Comparison of ENCODE assay signal across 22 cellular contexts in the genomic region with DNA sequence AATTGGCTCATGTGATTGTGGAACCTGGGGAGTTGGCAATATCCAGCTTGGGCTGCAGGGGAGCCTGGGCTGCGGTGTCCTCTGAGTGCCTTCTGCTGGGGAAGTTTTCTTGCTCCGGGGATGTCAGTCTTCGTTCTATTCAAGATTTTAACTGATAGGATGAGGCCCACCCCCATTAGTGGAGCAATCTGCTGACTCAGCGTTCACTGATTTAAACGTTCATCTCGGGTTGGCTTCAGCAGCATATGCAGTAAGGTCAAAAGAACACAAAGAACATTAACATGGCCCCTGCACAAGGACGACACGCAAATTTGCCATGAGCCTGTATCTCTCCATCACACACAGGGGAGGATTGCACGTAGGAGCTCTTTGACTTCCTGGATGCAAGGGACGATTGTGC.
DNase-seq lines count a peak whose midpoint lies in the region; ATAC-seq, FAIRE-seq and TF ChIP-seq lines count a peak whose summit lies in the region.
"Had no signal": no experiment of that assay in that cellular context is flagged by ENCODE, and none has a peak within 500 bp of the region (broad histone marks: within the 10 kb centered on the region; RNA-seq: fewer than 3 reads in every experiment).

No MANE protein-coding gene starts in this region.

- no peak overlapping the region for H2BK5ac ChIP-seq in IMR-90 (ENCODE audit: low read depth, low read length, poor library complexity, severe bottlenecking)

- POLR2A ChIA-PET in HepG2 (lab: Yijun Ruan, JAX): no interaction called here
- POLR2A ChIA-PET in IMR-90 (lab: Charles Lee; ENCODE audit: unreplicated experiment): no interaction called here
- POLR2A ChIA-PET in K562 (lab: Yijun Ruan, JAX): no interaction called here

- no peak overlapping the region for H2BK120ac ChIP-seq in IMR-90 (ENCODE audit: low read depth, low read length)

- no peak overlapping the region for H4K8ac ChIP-seq in IMR-90 (ENCODE audit: low read depth in 2 of 2, low read length in 2 of 2)

- TF ChIP-seq CTCF in HepG2 (CRISPR knock-in tag; IDR thresholded peaks at IDR 0.05): no peak
- TF ChIP-seq CTCF in right lobe of liver (IDR thresholded peaks at IDR 0.05): no peak
- TF ChIP-seq CTCF in IMR-90 (conservative IDR thresholded peaks at IDR 0.05; ENCODE audit: low read depth, low read length): no peak
- TF ChIP-seq CTCF in K562 (IDR thresholded peaks at IDR 0.05 in 2 of 3, conservative IDR thresholded peaks at IDR 0.05 in 1 of 3; ENCODE audit: insufficient read depth in 2 of 3, low read depth in 1 of 3, low read length in 3 of 3): no peak
- TF ChIP-seq CTCF in esophagus muscularis mucosa (IDR thresholded peaks at IDR 0.05): no peak
- TF ChIP-seq CTCF in gastrocnemius medialis (IDR thresholded peaks at IDR 0.05 in 4 of 5, conservative IDR thresholded peaks at IDR 0.05 in 1 of 5): no peak

- H3K4me1 ChIP-seq in HepG2 (ENCODE audit: insufficient read depth, low read length): no peaks in the 10 kb centered on the region
- no peaks in the 10 kb centered on the region for H3K4me1 ChIP-seq in right lobe of liver
- H3K4me1 ChIP-seq in IMR-90 (ENCODE audit: control insufficient read depth, insufficient read depth, low read length): no peaks in the 10 kb centered on the region
- no peaks in the 10 kb centered on the region for H3K4me1 ChIP-seq in K562 (replicated peaks in 1 of 2; ENCODE audit: control insufficient read depth in 2 of 2, insufficient read depth in 2 of 2, low read length in 2 of 2)
- no peaks in the 10 kb centered on the region for H3K4me1 ChIP-seq in esophagus muscularis mucosa
- H3K4me1 ChIP-seq in gastrocnemius medialis: no peaks in the 10 kb centered on the region
- H3K4me1 ChIP-seq: BLaER1 treated with 17β-estradiol and CSF1 and Interleukin-3, amounts not matched to agents 10 nM and 100 nM; Caco-2 had no signal

- H3K79me1 ChIP-seq in IMR-90 (ENCODE audit: low read depth in 1 of 2, low read length in 2 of 2): no peaks in the 10 kb centered on the region

- H4K20me1 ChIP-seq in HepG2 (ENCODE audit: insufficient read depth, low read length) (no peaks in the 10 kb centered on the region), IMR-90 (ENCODE audit: insufficient read depth, low read length) (no peaks in the 10 kb centered on the region), K562 (replicated peaks; ENCODE audit: control insufficient read depth, insufficient read depth, low read length) (no peaks in the 10 kb centered on the region)
- H4K20me1 ChIP-seq: BLaER1 treated with 17β-estradiol and CSF1 and Interleukin-3, amounts not matched to agents 10 nM and 100 nM had no signal

- no peak overlapping the region for H3K27ac ChIP-seq in HepG2 (ENCODE audit: extremely low read length, insufficient read depth, low read length)
- no peak overlapping the region for H3K27ac ChIP-seq in right lobe of liver
- H3K27ac ChIP-seq in IMR-90 (ENCODE audit: insufficient read depth, low read length): no peak overlapping the region
- no peak overlapping the region for H3K27ac ChIP-seq in K562 (ENCODE audit: extremely low read depth, low read depth, low read length)
- no peak overlapping the region for H3K27ac ChIP-seq in esophagus muscularis mucosa (replicated peaks in 1 of 4)
- no peak overlapping the region for H3K27ac ChIP-seq in gastrocnemius medialis
- H3K27ac ChIP-seq: BLaER1 treated with 17β-estradiol and CSF1 and Interleukin-3, amounts not matched to agents 10 nM and 100 nM; C4-2B had no signal

- H2AFZ ChIP-seq in HepG2 (ENCODE audit: low read length) (no peak overlapping the region), IMR-90 (replicated peaks; ENCODE audit: low read length, poor library complexity) (no peak overlapping the region), K562 (ENCODE audit: low read depth, low read length) (no peak overlapping the region)

- H3K9ac ChIP-seq in HepG2 (ENCODE audit: insufficient read depth, low read depth, low read length) (no peak overlapping the region), IMR-90 (ENCODE audit: low read depth, low read length) (no peak overlapping the region), K562 (ENCODE audit: insufficient read depth in 1 of 2, low read depth in 2 of 2, low read length in 2 of 2) (no peak overlapping the region)
- H3K9ac ChIP-seq: BLaER1 treated with 17β-estradiol and CSF1 and Interleukin-3, amounts not matched to agents 10 nM and 100 nM had no signal

- WGBS in HepG2 (ENCODE audit: low lambda C conversion rate): 20% methylated on average over 7 of the region's 10 CpGs
- WGBS in right lobe of liver (ENCODE audit: insufficient coverage, low coverage, low lambda C conversion rate, missing lambda C conversion rate): 95% methylated on average over 4 of the region's 10 CpGs
- WGBS in IMR-90 (ENCODE audit: extremely low coverage in 2 of 2, insufficient read length in 1 of 2), 2 experiments: 53% methylated on average over 2 of the region's 10 CpGs; no CpG with 5 or more reads in 1 of the 2 experiments
- WGBS in K562 (ENCODE audit: insufficient coverage, low coverage, missing lambda C conversion rate): 8% methylated on average over 10 of the region's 10 CpGs
- 87% methylated on average over 10 of the region's 10 CpGs for WGBS in esophagus muscularis mucosa

- H3K18ac ChIP-seq in IMR-90 (ENCODE audit: low read depth, low read length): no peak overlapping the region

- no peak overlapping the region for H2BK15ac ChIP-seq in IMR-90 (ENCODE audit: low read depth, low read length)

- no peak overlapping the region for H4K5ac ChIP-seq in IMR-90 (ENCODE audit: low read depth, low read length)

- H3K36me3 ChIP-seq in HepG2 (replicated peaks in 1 of 2; ENCODE audit: control insufficient read depth in 1 of 2, insufficient read depth in 2 of 2, low read length in 2 of 2) (no peaks in the 10 kb centered on the region), right lobe of liver (no peaks in the 10 kb centered on the region), IMR-90 (ENCODE audit: control insufficient read depth, insufficient read depth, low read length) (no peaks in the 10 kb centered on the region), K562 (ENCODE audit: control insufficient read depth, insufficient read depth, low read length) (no peaks in the 10 kb centered on the region), esophagus muscularis mucosa (no peaks in the 10 kb centered on the region), gastrocnemius medialis (no peaks in the 10 kb centered on the region)
- H3K36me3 ChIP-seq: BLaER1 treated with 17β-estradiol and CSF1 and Interleukin-3, amounts not matched to agents 10 nM and 100 nM had no signal

- FAIRE-seq in HepG2 (lab: Jason Lieb, UNC): no peak
- FAIRE-seq in K562 (lab: Jason Lieb, UNC): no peak
- FAIRE-seq in GM12892 (lab: Jason Lieb, UNC): no peak
- FAIRE-seq: A204.1, D721Med, G401.6, GM19239 had no signal

- ATAC-seq in HepG2 (no peak), right lobe of liver (no peak), IMR-90 (ENCODE audit: low read depth) (no peak), K562 (no peak), left lobe of liver (no peak), gastrocnemius medialis (no peak)
- ATAC-seq: CD8-positive, alpha-beta T cell had no signal

- H3K9me1 ChIP-seq in IMR-90 (ENCODE audit: insufficient read depth, low read length): no peaks in the 10 kb centered on the region
- H3K9me1 ChIP-seq in K562 (ENCODE audit: control insufficient read depth, insufficient read depth, low read length): no peaks in the 10 kb centered on the region

- CTCF ChIA-PET in HepG2 (lab: Yijun Ruan, JAX; ENCODE audit: low intra/inter-chr PET ratio, low total read pairs) (no interaction called here), IMR-90 (lab: Yijun Ruan, JAX) (no interaction called here), K562 (lab: Yijun Ruan, JAX; ENCODE audit: low intra/inter-chr PET ratio) (no interaction called here)

- intact Hi-C loops in HepG2 (cut with micrococcal nuclease; ENCODE audit: unreplicated experiment) (no loop called here), right lobe of liver (cut with DNase I) (no loop called here), IMR-90 (cut with micrococcal nuclease) (no loop called here), K562 (cut with micrococcal nuclease) (no loop called here), esophagus muscularis mucosa (cut with DNase I) (no loop called here), gastrocnemius medialis (cut with DNase I; ENCODE audit: low total_unique reads) (no loop called here)

- no peak overlapping the region for H4K91ac ChIP-seq in IMR-90 (ENCODE audit: insufficient read depth, low read depth, low read length)

- peaks cover 15% of the 10 kb centered on the region; the same call in 1 of the 2 replicates for H3K9me3 ChIP-seq in HepG2 (ENCODE audit: low read length)
- no peaks in the 10 kb centered on the region for H3K9me3 ChIP-seq in right lobe of liver
- H3K9me3 ChIP-seq in IMR-90 (ENCODE audit: control insufficient read depth, insufficient read depth, low read length): peaks cover 32% of the 10 kb centered on the region
- no peaks in the 10 kb centered on the region; the same call in 1 of the 2 replicates for H3K9me3 ChIP-seq in K562 (replicated peaks; ENCODE audit: control insufficient read depth, insufficient read depth, low read depth, low read length)
- no peaks in the 10 kb centered on the region for H3K9me3 ChIP-seq in esophagus muscularis mucosa
- no peaks in the 10 kb centered on the region for H3K9me3 ChIP-seq in gastrocnemius medialis
- H3K9me3 ChIP-seq: BLaER1 treated with 17β-estradiol and CSF1 and Interleukin-3, amounts not matched to agents 10 nM and 100 nM; Caco-2 had no signal

- no peak overlapping the region for H3K14ac ChIP-seq in IMR-90 (replicated peaks; ENCODE audit: low read depth, low read length)

- no peak overlapping the region for H2AK5ac ChIP-seq in IMR-90 (ENCODE audit: low read depth, low read length)

- H3K27me3 ChIP-seq in HepG2 (ENCODE audit: control insufficient read depth in 1 of 2, insufficient read depth in 2 of 2, low read length in 2 of 2) (no peaks in the 10 kb centered on the region; a peak in 1 of 5 replicates), right lobe of liver (no peaks in the 10 kb centered on the region), IMR-90 (ENCODE audit: control insufficient read depth, insufficient read depth, low read length) (no peaks in the 10 kb centered on the region), K562 (ENCODE audit: control insufficient read depth in 2 of 2, insufficient read depth in 2 of 2, low read length in 2 of 2) (no peaks in the 10 kb centered on the region), esophagus muscularis mucosa (peaks cover 0 to 11% (median 0%) of the 10 kb centered on the region in 4 donors), gastrocnemius medialis (no peaks in the 10 kb centered on the region)
- H3K27me3 ChIP-seq: BLaER1 treated with 17β-estradiol and CSF1 and Interleukin-3, amounts not matched to agents 10 nM and 100 nM had no signal

- BruUV-seq in HepG2 (replicated peaks; lab: Mats Ljungman, UMichigan) (no TSS peak), IMR-90 (replicated peaks; lab: Mats Ljungman, UMichigan) (no TSS peak), K562 (replicated peaks; lab: Mats Ljungman, UMichigan) (no TSS peak)

- H3K4me3 ChIP-seq in HepG2 (replicated peaks in 1 of 3; ENCODE audit: insufficient read depth in 1 of 3, low read depth in 2 of 3, low read length in 3 of 3): no peak overlapping the region
- no peak overlapping the region for H3K4me3 ChIP-seq in right lobe of liver
- H3K4me3 ChIP-seq in IMR-90 (ENCODE audit: insufficient read depth, low read depth, low read length): no peak overlapping the region
- no peak overlapping the region for H3K4me3 ChIP-seq in K562
- no peak overlapping the region for H3K4me3 ChIP-seq in esophagus muscularis mucosa
- H3K4me3 ChIP-seq in gastrocnemius medialis: no peak overlapping the region
- H3K4me3 ChIP-seq: BLaER1 treated with 17β-estradiol and CSF1 and Interleukin-3, amounts not matched to agents 10 nM and 100 nM had no signal

- TF ChIP-seq POLR2A in HepG2 (IDR thresholded peaks at IDR 0.05; ENCODE audit: insufficient read depth in 1 of 2, low read depth in 2 of 2, low read length in 2 of 2) (no peak), right lobe of liver (IDR thresholded peaks at IDR 0.05) (no peak), IMR-90 (IDR thresholded peaks at IDR 0.05; ENCODE audit: low read depth, low read length) (no peak), K562 (conservative IDR thresholded peaks at IDR 0.05) (no peak), esophagus muscularis mucosa (IDR thresholded peaks at IDR 0.05; ENCODE audit: low read depth) (no peak), GM12892 (IDR thresholded peaks at IDR 0.05; ENCODE audit: low read depth, low read length) (no peak), gastrocnemius medialis (IDR thresholded peaks at IDR 0.05) (no peak)

- H3K56ac ChIP-seq in IMR-90 (ENCODE audit: extremely low read depth, insufficient read depth, low read length): no peak overlapping the region

- no peak overlapping the region for H2AK9ac ChIP-seq in IMR-90 (replicated peaks; ENCODE audit: low read depth, low read length, poor library complexity)

- no peak overlapping the region for H3K23ac ChIP-seq in IMR-90 (ENCODE audit: low read depth, low read length)

- H3K4me2 ChIP-seq in HepG2 (ENCODE audit: low read depth, low read length): no peak overlapping the region
- no peak overlapping the region for H3K4me2 ChIP-seq in IMR-90 (ENCODE audit: low read depth, low read length)
- H3K4me2 ChIP-seq in K562 (ENCODE audit: insufficient read depth, low read length): no peak overlapping the region
- H3K4me2 ChIP-seq: BLaER1 treated with 17β-estradiol and CSF1 and Interleukin-3, amounts not matched to agents 10 nM and 100 nM had no signal

- no peak for DNase-seq in HepG2 (ENCODE audit: low spot score)
- DNase-seq in right lobe of liver: no peak
- no peak for DNase-seq in IMR-90
- no peak for DNase-seq in K562 (ENCODE audit: extremely low read depth in 1 of 4, low spot score in 3 of 4)
- DNase-seq in esophagus muscularis mucosa (ENCODE audit: extremely low spot score): peak; percentile 72
- DNase-seq in left lobe of liver (ENCODE audit: low spot score): no peak
- DNase-seq in GM12892 (ENCODE audit: insufficient read length): no peak
- DNase-seq in gastrocnemius medialis: no peak
- DNase-seq: 8988T; AML-193; Caco-2; Calu3; CD4-positive, alpha-beta T cell; CD8-positive, alpha-beta T cell; DMS79 treated with DMSO at 0.1 percent for 48 hours; GF-D8 had no signal

- TF ChIP-seq RAD21 in HepG2 (CRISPR knock-in tag; IDR thresholded peaks at IDR 0.05) (no peak), IMR-90 (IDR thresholded peaks at IDR 0.05; ENCODE audit: low read length) (no peak), K562 (CRISPR knock-in tag; conservative IDR thresholded peaks at IDR 0.05 in 1 of 2, IDR thresholded peaks at IDR 0.05 in 1 of 2) (no peak)

- H3K79me2 ChIP-seq in HepG2 (ENCODE audit: insufficient read depth, low read length) (no peaks in the 10 kb centered on the region), K562 (ENCODE audit: control insufficient read depth, insufficient read depth, low read length) (no peaks in the 10 kb centered on the region)

- TF ChIP-seq EP300 in HepG2 (IDR thresholded peaks at IDR 0.05; ENCODE audit: low read depth in 2 of 2, low read length in 2 of 2) (no peak), HepG2 (CRISPR knock-in tag; IDR thresholded peaks at IDR 0.05; ENCODE audit: borderline replicate concordance) (no peak), K562 (IDR thresholded peaks at IDR 0.05; ENCODE audit: low read length) (no peak), esophagus muscularis mucosa (IDR thresholded peaks at IDR 0.05) (no peak)

- no peak overlapping the region for H3K4ac ChIP-seq in IMR-90 (ENCODE audit: low read depth, low read length)

- in situ Hi-C loops in HepG2 (cut with HindIII; ENCODE audit: extremely low pct_ligation_motif_present, low pct_unique_long_range_greater_than_20kb) (no loop called here), IMR-90 (cut with MboI; ENCODE audit: low sequenced_read_pairs) (no loop called here), K562 (cut with MboI) (no loop called here), gastrocnemius medialis (cut with MboI; ENCODE audit: low sequenced_read_pairs in 4 of 4) (no loop called here)

- dilution Hi-C loops in IMR-90 (cut with HindIII; ENCODE audit: low sequenced_read_pairs, unreplicated experiment): no loop called here

- H2BK20ac ChIP-seq in IMR-90 (ENCODE audit: low read depth, low read length): no peak overlapping the region

Comparison
In these comparisons a context has a peak if more than half of its experiments do, and no peak if none do; other contexts are left out.
1. Of the 241 proteins assayed by ChIP-seq in both HepG2 and K562: peak only in HepG2: none; only in K562: MAFG; in both: MAFF and MAFK; in neither: 238.